8 cellular contexts compared by ENCODE assay signal in genomic region chr17:69607162-69607834, GRCh38.
DNase-seq lines count a peak whose midpoint lies in the region; ATAC-seq and TF ChIP-seq lines count a peak whose summit lies in the region.

No MANE protein-coding gene starts in this region.

- H3K4me3 ChIP-seq in CD8-positive, alpha-beta T cell (ENCODE audit: low read depth, low read length), result no peak overlapping the region
- H3K4me3 ChIP-seq in fibroblast of villous mesenchyme (ENCODE audit: low read depth, low read length), result no peak overlapping the region
- no peak overlapping the region for H3K4me3 ChIP-seq in neural progenitor cell

- CTCF ChIA-PET in CD8-positive, alpha-beta T cell (lab: Charles Lee), result interaction anchor here (1.0 to 1.5 kb wide), 3 partner anchors 10 to 31 kb away, joined by 3 to 6 read pairs (median 3); no protein-coding TSS in a partner anchor

- no peak overlapping the region for H3K27ac Mint-ChIP-seq in CD8-positive, alpha-beta T cell
- no peak overlapping the region for H3K27ac Mint-ChIP-seq in neural progenitor cell

- no peaks in the 10 kb centered on the region for H3K79me2 ChIP-seq in neural progenitor cell (ENCODE audit: low read depth)

- no peak for ATAC-seq in CD8-positive, alpha-beta T cell
- ATAC-seq in GM19025 (IDR thresholded peaks at IDR 0.05; ENCODE audit: low read depth, unreplicated experiment), result peak; percentile 89
- peak; percentile 89 for ATAC-seq in HG03097 (IDR thresholded peaks at IDR 0.05; ENCODE audit: low FRiP score, unreplicated experiment)

- H3K36me3 Mint-ChIP-seq in CD8-positive, alpha-beta T cell, result no peaks in the 10 kb centered on the region
- no peaks in the 10 kb centered on the region for H3K36me3 Mint-ChIP-seq in neural progenitor cell

- H3F3A ChIP-seq in neural progenitor cell (ENCODE audit: low read depth), result no peaks in the 10 kb centered on the region

- no peak overlapping the region for H3K9ac ChIP-seq in neural progenitor cell

- POLR2A ChIA-PET in CD8-positive, alpha-beta T cell (lab: Charles Lee), result interaction anchor here (0.6 kb wide), 1 partner anchor 60 kb away, joined by 3 read pairs; no protein-coding TSS in a partner anchor

- H2AFZ ChIP-seq in neural progenitor cell (replicated peaks), result peak overlapping the region; percentile 72

- H3K4me2 ChIP-seq in neural progenitor cell, result peak overlapping the region; percentile 4

- no peak overlapping the region for H3K27ac ChIP-seq in CD8-positive, alpha-beta T cell (ENCODE audit: low read depth, low read length)
- H3K27ac ChIP-seq in neural progenitor cell, result peak overlapping the region; percentile 24

- peaks cover 11% of the 10 kb centered on the region for H3K4me1 ChIP-seq in CD8-positive, alpha-beta T cell (ENCODE audit: insufficient read depth, low read length)
- H3K4me1 ChIP-seq in neural progenitor cell, result peaks cover 7% of the 10 kb centered on the region

- peaks cover 13% of the 10 kb centered on the region for H3K4me1 Mint-ChIP-seq in CD8-positive, alpha-beta T cell (ENCODE audit: low read depth)
- H3K4me1 Mint-ChIP-seq in neural progenitor cell, result peaks cover 9% of the 10 kb centered on the region

- H3K9me3 ChIP-seq in CD8-positive, alpha-beta T cell (ENCODE audit: low read length), result no peaks in the 10 kb centered on the region
- H3K9me3 ChIP-seq in neural progenitor cell (ENCODE audit: low read depth), result no peaks in the 10 kb centered on the region

- intact Hi-C loops in CD8-positive, alpha-beta T cell (cut with DNase I, micrococcal nuclease), result no loop called here

- H3K36me3 ChIP-seq in CD8-positive, alpha-beta T cell (ENCODE audit: insufficient read depth, low read length), result no peaks in the 10 kb centered on the region
- H3K36me3 ChIP-seq in neural progenitor cell, result no peaks in the 10 kb centered on the region

- no peaks in the 10 kb centered on the region for H3K27me3 Mint-ChIP-seq in CD8-positive, alpha-beta T cell (ENCODE audit: low read depth)
- H3K27me3 Mint-ChIP-seq in neural progenitor cell (ENCODE audit: insufficient read depth, low read depth), result peaks cover 3% of the 10 kb centered on the region

- no peaks in the 10 kb centered on the region for H3K27me3 ChIP-seq in CD8-positive, alpha-beta T cell (ENCODE audit: insufficient read depth, low read length)
- H3K27me3 ChIP-seq in neural progenitor cell, result no peaks in the 10 kb centered on the region

- no peak for DNase-seq in CD8-positive, alpha-beta T cell
- DNase-seq in NCI-H2081 (lab: John Stamatoyannopoulos, UW), result peak; percentile 53 to 89
- peak; percentile 68 for DNase-seq in UCSD-AML1 (lab: John Stamatoyannopoulos, UW; ENCODE audit: unreplicated experiment)
- DNase-seq in fibroblast of villous mesenchyme (ENCODE audit: low read depth), result peak; percentile 84
- peak; percentile 84 for DNase-seq in neural progenitor cell (ENCODE audit: low spot score)
- DNase-seq in NK-92 (lab: John Stamatoyannopoulos, UW; ENCODE audit: unreplicated experiment), result no peak

- H3K9me3 Mint-ChIP-seq in CD8-positive, alpha-beta T cell, result no peaks in the 10 kb centered on the region
- peaks cover 5% of the 10 kb centered on the region for H3K9me3 Mint-ChIP-seq in neural progenitor cell

- TF ChIP-seq CTCF in CD8-positive, alpha-beta T cell (IDR thresholded peaks at IDR 0.05), result peak; percentile 37
- TF ChIP-seq CTCF in fibroblast of villous mesenchyme (IDR thresholded peaks at IDR 0.05; ENCODE audit: insufficient read depth, low read depth, low read length) (peak; percentile 89), neural progenitor cell (IDR thresholded peaks at IDR 0.05) (peak; percentile 90)

- H3K4me3 Mint-ChIP-seq in CD8-positive, alpha-beta T cell, result no peak overlapping the region
- H3K4me3 Mint-ChIP-seq in neural progenitor cell, result no peak overlapping the region

- no peaks in the 10 kb centered on the region for H4K20me1 ChIP-seq in neural progenitor cell (ENCODE audit: low read depth)

Comparison
In these comparisons a context has a peak if more than half of its experiments do, and no peak if none do; other contexts are left out.
1. DNase-seq: peak in NCI-H2081 (2 of 2), UCSD-AML1 (single experiment), fibroblast of villous mesenchyme (single experiment) and neural progenitor cell (single experiment); none in CD8-positive, alpha-beta T cell (0 of 7) and NK-92 (single experiment).
2. CTCF ChIP-seq: peak in every context shown above with its lines; median percentile 90 in neural progenitor cell; 89 in fibroblast of villous mesenchyme; 37 in CD8-positive, alpha-beta T cell.